In genomic region chr13:110411316-110412105, GRCh38 we compare ENCODE assay signal across 8 cellular contexts.
A peak's percentile ranks its signal among the peaks of the same experiment; 100 is the strongest.
DNase-seq lines count a peak whose midpoint lies in the region; ATAC-seq and TF ChIP-seq lines count a peak whose summit lies in the region.

No MANE protein-coding gene starts in this region.

- DNase-seq in colonic mucosa (no peak), progenitor cell of endocrine pancreas (ENCODE audit: low spot score, unreplicated experiment) (no peak), GM10248 (ENCODE audit: extremely low spot score) (no peak), D341Med (ENCODE audit: low spot score) (no peak), posterior vena cava (ENCODE audit: low spot score) (no peak)
- no peak for DNase-seq in stimulated activated naive CD4-positive, alpha-beta T cell treated with Interleukin-2 at 50 U/mL for 16 hours (lab: John Stamatoyannopoulos, UW)

- no peak for TF ChIP-seq POLR2A in GM18505 (IDR thresholded peaks at IDR 0.05; ENCODE audit: borderline replicate concordance, extremely low read depth, insufficient read depth, insufficient read length)

- ATAC-seq in GM18505 (IDR thresholded peaks at IDR 0.05; ENCODE audit: unreplicated experiment) (peak; percentile 3), HG03095 (IDR thresholded peaks at IDR 0.05; ENCODE audit: unreplicated experiment) (peak; percentile 4)

- H3K9ac ChIP-seq in colonic mucosa (ENCODE audit: low read depth in 2 of 2, low read length in 2 of 2) = peak overlapping the region in 1 of 2 donors; percentile 26

- CTCF ChIA-PET in GM10248 (lab: Yijun Ruan, JAX) = interaction anchor here (0.6 to 3.6 kb wide), 39 partner anchors 8 to 1450 kb away, joined by 3 to 45 read pairs (median 4); no protein-coding TSS in a partner anchor

- H3K27ac Mint-ChIP-seq in progenitor cell of endocrine pancreas = peak overlapping the region; percentile 30

- no peaks in the 10 kb centered on the region for H3K9me3 Mint-ChIP-seq in progenitor cell of endocrine pancreas (ENCODE audit: low read depth)

- H3K4me1 ChIP-seq in colonic mucosa = no peaks in the 10 kb centered on the region

- H3K9me3 ChIP-seq in colonic mucosa = no peaks in the 10 kb centered on the region

- TF ChIP-seq CTCF in colonic mucosa (IDR thresholded peaks at IDR 0.05) (no peak), progenitor cell of endocrine pancreas (IDR thresholded peaks at IDR 0.05; ENCODE audit: unreplicated experiment) (no peak), GM10248 (IDR thresholded peaks at IDR 0.05; ENCODE audit: control extremely low read depth, extremely low read depth, low read depth, missing control alignments) (no peak)

- no peaks in the 10 kb centered on the region for H3K27me3 Mint-ChIP-seq in progenitor cell of endocrine pancreas

- peaks cover 1% of the 10 kb centered on the region for H3K4me1 Mint-ChIP-seq in progenitor cell of endocrine pancreas (ENCODE audit: low read depth)

- peak overlapping the region; percentile 49 for H3K27ac ChIP-seq in colonic mucosa

- intact Hi-C loops in colonic mucosa (cut with DNase I) = loop anchor here (2.0 to 10.0 kb wide), 2 partner anchors 189 to 1447 kb away; no protein-coding TSS in a partner anchor
- intact Hi-C loops in posterior vena cava (cut with DNase I) = loop anchor here in 1 of 2 donors (5.0 kb wide), 1 partner anchor 164 kb away; no protein-coding TSS in a partner anchor

- no peaks in the 10 kb centered on the region for H3K27me3 ChIP-seq in colonic mucosa

- POLR2A ChIA-PET in GM10248 (lab: Yijun Ruan, JAX) = no interaction called here

- no peak overlapping the region for H3K4me3 ChIP-seq in colonic mucosa

- H3K4me3 Mint-ChIP-seq in progenitor cell of endocrine pancreas (ENCODE audit: low read depth) = no peak overlapping the region

- H3K36me3 Mint-ChIP-seq in progenitor cell of endocrine pancreas (ENCODE audit: insufficient read depth) = peaks cover 3% of the 10 kb centered on the region

- no peaks in the 10 kb centered on the region for H3K36me3 ChIP-seq in colonic mucosa
